19 cellular contexts compared by ENCODE assay signal in the genomic region with DNA sequence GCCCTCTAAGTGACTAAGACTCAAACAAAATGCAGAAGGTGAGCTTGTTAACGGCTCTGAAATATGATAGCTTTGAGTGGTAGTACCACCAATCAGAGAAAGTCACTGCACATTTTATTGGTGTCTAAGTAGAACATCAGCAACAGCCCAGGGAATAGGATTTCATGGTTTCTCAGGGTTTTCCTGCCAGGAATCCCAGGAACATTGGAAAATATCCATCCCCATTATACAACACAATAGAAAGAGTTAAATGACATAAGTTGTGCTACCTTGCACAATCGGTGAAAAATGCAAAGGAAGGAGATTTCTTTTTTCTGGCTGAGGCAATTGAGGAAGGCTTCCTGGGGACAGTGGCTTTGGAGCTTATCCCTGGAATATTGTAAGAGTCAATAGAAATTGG.
A peak's percentile ranks its signal among the peaks of the same experiment; 100 is the strongest.
DNase-seq lines count a peak whose midpoint lies in the region; ATAC-seq and TF ChIP-seq lines count a peak whose summit lies in the region.
"Had no signal": no experiment of that assay in that cellular context is flagged by ENCODE, and none has a peak within 500 bp of the region (broad histone marks: within the 10 kb centered on the region; RNA-seq: fewer than 3 reads in every experiment).

No MANE protein-coding gene starts in this region.

- CTCF ChIA-PET in HEK293T (lab: Yijun Ruan, JAX) = no interaction called here

- H3K9me3 Mint-ChIP-seq in HFFc6 = no peaks in the 10 kb centered on the region
- H3K9me3 Mint-ChIP-seq: CD4-positive, alpha-beta T cell had no signal

- H3K4me3 Mint-ChIP-seq in HFFc6 = no peak overlapping the region
- H3K4me3 Mint-ChIP-seq: CD4-positive, alpha-beta T cell had no signal

- H3K27ac Mint-ChIP-seq in HFFc6 = no peak overlapping the region
- H3K27ac Mint-ChIP-seq: CD4-positive, alpha-beta T cell had no signal

- POLR2A ChIA-PET in HEK293T (lab: Yijun Ruan, JAX) = no interaction called here

- no peaks in the 10 kb centered on the region for H3K36me3 Mint-ChIP-seq in HFFc6 (ENCODE audit: low read depth)

- H3K4me3 ChIP-seq in fibroblast of mammary gland (ENCODE audit: control insufficient read depth, low read depth, low read length) = no peak overlapping the region
- no peak overlapping the region for H3K4me3 ChIP-seq in skeletal muscle tissue (ENCODE audit: low read length in 3 of 3)

- no peaks in the 10 kb centered on the region for H3K27me3 ChIP-seq in skeletal muscle tissue (ENCODE audit: control insufficient read depth in 3 of 3, insufficient read depth in 3 of 3, low read length in 3 of 3)
- H3K27me3 ChIP-seq: BE2C had no signal

- no peak overlapping the region for H3K9ac ChIP-seq in skeletal muscle tissue (ENCODE audit: low read depth in 1 of 3, low read length in 3 of 3)

- H3K9me3 ChIP-seq in skeletal muscle tissue (ENCODE audit: control insufficient read depth in 3 of 3, low read length in 3 of 3) = no peaks in the 10 kb centered on the region
- H3K9me3 ChIP-seq: BE2C, Caco-2 had no signal

- H3K27me3 Mint-ChIP-seq in HFFc6 (ENCODE audit: insufficient read depth) = peaks cover 1% of the 10 kb centered on the region; the same call in 1 of the 2 replicates
- H3K27me3 Mint-ChIP-seq: CD4-positive, alpha-beta T cell had no signal

- peaks cover 48% of the 10 kb centered on the region for H3K4me1 Mint-ChIP-seq in HFFc6 (ENCODE audit: low read depth)

- no peak for ATAC-seq in GM21786 (IDR thresholded peaks at IDR 0.05; ENCODE audit: unreplicated experiment)
- ATAC-seq in GM18517 (IDR thresholded peaks at IDR 0.05; ENCODE audit: unreplicated experiment) = no peak
- ATAC-seq: PC-3 had no signal

- H3K27ac ChIP-seq in skeletal muscle tissue (ENCODE audit: low read depth, low read length) = peak overlapping the region; percentile 12
- H3K27ac ChIP-seq: RWPE1 had no signal

- peaks cover 0 to 8% (median 6%) of the 10 kb centered on the region in 3 donors for H3K4me1 ChIP-seq in skeletal muscle tissue (ENCODE audit: control insufficient read depth in 3 of 3, insufficient read depth in 3 of 3, low read length in 3 of 3)
- H3K4me1 ChIP-seq: Caco-2 had no signal

- TF ChIP-seq CTCF in fibroblast of mammary gland (conservative IDR thresholded peaks at IDR 0.05; ENCODE audit: control insufficient read depth, insufficient read depth, low read depth, low read length) = no peak
- TF ChIP-seq CTCF in HFFc6 (IDR thresholded peaks at IDR 0.05) = no peak

- H3K36me3 ChIP-seq in skeletal muscle tissue (ENCODE audit: control insufficient read depth in 3 of 3, insufficient read depth in 3 of 3, low read length in 3 of 3) = no peaks in the 10 kb centered on the region
- H3K36me3 ChIP-seq: BE2C had no signal

- DNase-seq in NCI-H748 (lab: John Stamatoyannopoulos, UW; ENCODE audit: unreplicated experiment) (peak; percentile 19), NCI-H748 treated with DMSO at 0.1 percent for 48 hours (lab: John Stamatoyannopoulos, UW) (no peak), HEK293T (ENCODE audit: extremely low spot score) (peak; percentile 20), fibroblast of mammary gland (ENCODE audit: low read depth) (peak; percentile 26), HFFc6 (no peak)
- DNase-seq: BE2C; Caco-2; CD4-positive, alpha-beta T cell; GF-D8; KG1; NCI-H187; NCI-H345; NCI-H69; PC-3; SIG-M5 had no signal

TF ChIP-seq in HEK293T, 16 proteins besides CTCF, POLR2A, EP300 and RAD21:
- TF ChIP-seq NFRKB (IDR thresholded peaks at IDR 0.05) (no peak), CTBP1 (IDR thresholded peaks at IDR 0.05; ENCODE audit: borderline replicate concordance) (no peak), LEF1 (IDR thresholded peaks at IDR 0.05; ENCODE audit: borderline replicate concordance) (no peak), SUZ12 (IDR thresholded peaks at IDR 0.05) (no peak), SP1 (IDR thresholded peaks at IDR 0.05) (no peak), HDGF (IDR thresholded peaks at IDR 0.05; ENCODE audit: borderline replicate concordance) (no peak)

Comparison
In these comparisons a context has a peak if more than half of its experiments do, and no peak if none do; other contexts are left out.
1. DNase-seq: peak in NCI-H748 (single experiment), HEK293T (single experiment) and fibroblast of mammary gland (single experiment); none in NCI-H748 treated with DMSO at 0.1 percent for 48 hours (single experiment) and HFFc6 (single experiment).